In the genomic region with DNA sequence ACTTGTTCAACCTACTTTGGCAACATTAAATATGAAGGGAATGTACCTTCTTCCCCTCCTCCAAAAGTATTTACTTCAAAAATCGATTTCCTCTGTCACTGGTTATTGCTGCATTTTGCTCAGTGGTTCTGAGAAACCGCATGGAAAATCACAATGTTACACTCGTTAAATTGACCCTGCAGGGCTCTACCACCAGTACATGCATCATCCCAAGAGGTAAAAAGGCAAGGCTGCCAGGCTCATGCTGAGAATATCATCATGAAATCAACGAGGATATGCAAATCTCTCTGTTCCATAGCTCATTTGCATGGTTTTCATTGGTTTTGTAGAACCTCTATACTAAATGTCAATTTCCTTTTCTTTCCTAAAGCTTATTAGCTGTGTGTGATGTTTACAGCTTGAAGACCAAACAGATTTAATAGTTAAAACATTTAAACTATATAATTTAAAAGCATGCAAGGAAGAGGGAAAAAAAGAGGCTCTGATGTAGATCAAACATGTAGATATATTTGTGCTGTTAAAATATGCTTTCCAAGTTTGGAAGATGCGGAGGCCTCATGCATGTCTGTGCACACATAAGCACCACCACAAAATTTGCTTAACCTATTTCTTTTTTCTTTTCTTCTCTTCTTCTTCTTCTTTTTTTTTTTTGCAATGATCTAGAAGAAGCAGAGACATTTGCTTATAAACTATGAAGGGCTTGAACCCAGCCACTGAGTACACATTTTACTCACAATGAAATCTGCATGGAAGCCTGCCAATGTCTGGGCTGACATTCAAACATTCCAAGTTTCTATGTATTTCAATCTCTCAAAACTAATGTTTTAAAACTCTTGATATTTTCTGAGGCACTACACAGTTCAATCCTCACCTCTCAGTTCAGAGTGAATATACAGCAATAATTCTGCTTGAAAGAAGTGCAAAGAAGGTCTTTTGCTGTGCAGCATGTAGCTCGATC, we compare ENCODE assay signal across 1 cellular context.
TF ChIP-seq lines count a peak whose summit lies in the region.

No MANE protein-coding gene starts in this region.

TF ChIP-seq in GM23338, 12 proteins besides CTCF, POLR2A, EP300 and RAD21 (continued from another document):
- TF ChIP-seq, protein P1, sequence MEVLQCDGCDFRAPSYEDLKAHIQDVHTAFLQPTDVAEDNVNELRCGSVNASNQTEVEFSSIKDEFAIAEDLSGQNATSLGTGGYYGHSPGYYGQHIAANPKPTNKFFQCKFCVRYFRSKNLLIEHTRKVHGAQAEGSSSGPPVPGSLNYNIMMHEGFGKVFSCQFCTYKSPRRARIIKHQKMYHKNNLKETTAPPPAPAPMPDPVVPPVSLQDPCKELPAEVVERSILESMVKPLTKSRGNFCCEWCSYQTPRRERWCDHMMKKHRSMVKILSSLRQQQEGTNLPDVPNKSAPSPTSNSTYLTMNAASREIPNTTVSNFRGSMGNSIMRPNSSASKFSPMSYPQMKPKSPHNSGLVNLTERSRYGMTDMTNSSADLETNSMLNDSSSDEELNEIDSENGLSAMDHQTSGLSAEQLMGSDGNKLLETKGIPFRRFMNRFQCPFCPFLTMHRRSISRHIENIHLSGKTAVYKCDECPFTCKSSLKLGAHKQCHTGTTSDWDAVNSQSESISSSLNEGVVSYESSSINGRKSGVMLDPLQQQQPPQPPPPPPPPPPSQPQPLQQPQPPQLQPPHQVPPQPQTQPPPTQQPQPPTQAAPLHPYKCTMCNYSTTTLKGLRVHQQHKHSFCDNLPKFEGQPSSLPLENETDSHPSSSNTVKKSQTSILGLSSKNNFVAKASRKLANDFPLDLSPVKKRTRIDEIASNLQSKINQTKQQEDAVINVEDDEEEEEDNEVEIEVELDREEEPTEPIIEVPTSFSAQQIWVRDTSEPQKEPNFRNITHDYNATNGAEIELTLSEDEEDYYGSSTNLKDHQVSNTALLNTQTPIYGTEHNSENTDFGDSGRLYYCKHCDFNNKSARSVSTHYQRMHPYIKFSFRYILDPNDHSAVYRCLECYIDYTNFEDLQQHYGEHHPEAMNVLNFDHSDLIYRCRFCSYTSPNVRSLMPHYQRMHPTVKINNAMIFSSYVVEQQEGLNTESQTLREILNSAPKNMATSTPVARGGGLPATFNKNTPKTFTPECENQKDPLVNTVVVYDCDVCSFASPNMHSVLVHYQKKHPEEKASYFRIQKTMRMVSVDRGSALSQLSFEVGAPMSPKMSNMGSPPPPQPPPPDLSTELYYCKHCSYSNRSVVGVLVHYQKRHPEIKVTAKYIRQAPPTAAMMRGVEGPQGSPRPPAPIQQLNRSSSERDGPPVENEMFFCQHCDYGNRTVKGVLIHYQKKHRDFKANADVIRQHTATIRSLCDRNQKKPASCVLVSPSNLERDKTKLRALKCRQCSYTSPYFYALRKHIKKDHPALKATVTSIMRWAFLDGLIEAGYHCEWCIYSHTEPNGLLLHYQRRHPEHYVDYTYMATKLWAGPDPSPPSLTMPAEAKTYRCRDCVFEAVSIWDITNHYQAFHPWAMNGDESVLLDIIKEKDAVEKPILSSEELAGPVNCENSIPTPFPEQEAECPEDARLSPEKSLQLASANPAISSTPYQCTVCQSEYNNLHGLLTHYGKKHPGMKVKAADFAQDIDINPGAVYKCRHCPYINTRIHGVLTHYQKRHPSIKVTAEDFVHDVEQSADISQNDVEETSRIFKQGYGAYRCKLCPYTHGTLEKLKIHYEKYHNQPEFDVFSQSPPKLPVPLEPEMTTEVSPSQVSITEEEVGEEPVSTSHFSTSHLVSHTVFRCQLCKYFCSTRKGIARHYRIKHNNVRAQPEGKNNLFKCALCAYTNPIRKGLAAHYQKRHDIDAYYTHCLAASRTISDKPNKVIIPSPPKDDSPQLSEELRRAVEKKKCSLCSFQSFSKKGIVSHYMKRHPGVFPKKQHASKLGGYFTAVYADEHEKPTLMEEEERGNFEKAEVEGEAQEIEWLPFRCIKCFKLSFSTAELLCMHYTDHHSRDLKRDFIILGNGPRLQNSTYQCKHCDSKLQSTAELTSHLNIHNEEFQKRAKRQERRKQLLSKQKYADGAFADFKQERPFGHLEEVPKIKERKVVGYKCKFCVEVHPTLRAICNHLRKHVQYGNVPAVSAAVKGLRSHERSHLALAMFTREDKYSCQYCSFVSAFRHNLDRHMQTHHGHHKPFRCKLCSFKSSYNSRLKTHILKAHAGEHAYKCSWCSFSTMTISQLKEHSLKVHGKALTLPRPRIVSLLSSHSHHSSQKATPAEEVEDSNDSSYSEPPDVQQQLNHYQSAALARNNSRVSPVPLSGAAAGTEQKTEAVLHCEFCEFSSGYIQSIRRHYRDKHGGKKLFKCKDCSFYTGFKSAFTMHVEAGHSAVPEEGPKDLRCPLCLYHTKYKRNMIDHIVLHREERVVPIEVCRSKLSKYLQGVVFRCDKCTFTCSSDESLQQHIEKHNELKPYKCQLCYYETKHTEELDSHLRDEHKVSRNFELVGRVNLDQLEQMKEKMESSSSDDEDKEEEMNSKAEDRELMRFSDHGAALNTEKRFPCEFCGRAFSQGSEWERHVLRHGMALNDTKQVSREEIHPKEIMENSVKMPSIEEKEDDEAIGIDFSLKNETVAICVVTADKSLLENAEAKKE (CRISPR knock-in tag; IDR thresholded peaks at IDR 0.05) = no peak
